ENCODE assay signal across 37 cellular contexts in the genomic region with DNA sequence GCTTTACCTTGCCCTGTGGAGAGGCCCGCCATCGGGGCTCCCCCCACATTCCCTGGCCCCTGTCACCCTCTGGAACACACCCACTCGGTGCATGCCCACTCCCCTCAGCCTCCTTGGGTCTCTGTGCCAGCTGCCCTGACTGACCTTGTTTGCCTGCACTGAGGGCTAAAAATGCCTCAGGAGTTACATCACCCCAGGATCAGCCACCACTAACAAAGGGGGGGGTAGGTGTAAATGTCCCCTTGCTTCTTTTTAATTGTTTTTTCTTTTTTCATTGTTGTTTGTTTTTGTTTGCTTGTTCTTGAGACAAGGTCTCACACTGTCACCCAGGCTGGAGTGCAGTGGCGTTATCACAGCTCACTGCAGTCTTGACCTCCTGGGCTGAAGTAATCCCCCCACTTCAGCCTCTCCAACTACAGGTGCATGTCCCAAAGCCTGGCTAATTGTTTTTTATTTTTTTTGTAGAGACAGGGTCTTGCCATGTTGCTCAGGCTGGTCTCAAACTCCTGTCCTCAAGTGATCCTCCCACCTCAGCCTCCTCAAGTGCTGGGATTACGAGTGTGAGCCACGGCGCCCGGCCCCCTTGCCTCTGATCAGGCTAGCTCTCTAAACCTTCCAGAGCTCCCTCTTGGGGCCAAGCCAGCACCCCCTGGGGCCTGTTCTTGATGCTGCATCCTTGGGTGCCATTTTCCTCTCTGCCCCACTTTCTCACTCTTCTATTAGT.
"Had no signal": no experiment of that assay in that cellular context is flagged by ENCODE, and none has a peak within 500 bp of the region (broad histone marks: within the 10 kb centered on the region; RNA-seq: fewer than 3 reads in every experiment).

No MANE protein-coding gene starts in this region.

- H3K9ac ChIP-seq: KMS-11 had no signal

- H3K4me1 ChIP-seq: adrenal gland, body of pancreas, breast epithelium, Peyer's patch had no signal

- H3K4me2 ChIP-seq: KMS-11 had no signal

- H3K36me3 ChIP-seq: adrenal gland, breast epithelium, Peyer's patch had no signal

- H3K4me3 ChIP-seq: adrenal gland, body of pancreas, breast epithelium, Peyer's patch had no signal

- DNase-seq: activated B cell treated with CpG ODN at 0.5 μM for 24 hours; activated CD4-positive, alpha-beta memory T cell treated with anti-CD3 and anti-CD28 coated beads for 36 hours; activated CD4-positive, alpha-beta T cell treated with anti-CD3 and anti-CD28 coated beads for 4 hours; activated CD4-positive, alpha-beta T cell treated with anti-CD3 and anti-CD28 coated beads, Interleukin-2, amount 50 U/mL, for 1 hour; activated CD4-positive, CD25-positive, alpha-beta regulatory T cell treated with anti-CD3 and anti-CD28 coated beads, Interleukin-2, amount 50 U/mL, for 72 hours; activated CD8-positive, alpha-beta memory T cell treated with anti-CD3 and anti-CD28 coated beads, Interleukin-2, amount 50 U/mL, for 4 hours; activated gamma-delta T cell treated with Interleukin-2 at 50 U/mL for 16 hours; activated naive CD4-positive, alpha-beta T cell treated with anti-CD3 and anti-CD28 coated beads for 36 hours; activated T-cell treated with anti-CD3 and anti-CD28 coated beads for 4 hours; activated T-cell treated with anti-CD3 and anti-CD28 coated beads, Interleukin-2, amount 50 U/mL, for 4 hours; adrenal gland; body of pancreas; caudate nucleus; MM.1S; MV-4-11; NCI-H1092 treated with DMSO at 0.1 percent for 48 hours; NCI-H1417; NCI-H146; NCI-H187; NCI-H2029 treated with DMSO at 0.1 percent for 48 hours; NCI-H2107; NCI-H2171; NCI-H510A; NCI-H748 treated with DMSO at 0.1 percent for 48 hours; NK-92 treated with Interleukin-12 subunit alpha and Interleukin-12 subunit beta, amount 100 ng/mL, for 24 hours; PC-3; Peyer's patch; RPMI8226; SW 1271; T-helper 1 cell; T-helper 2 cell; T-helper 9 cell had no signal

- ATAC-seq: activated naive CD4-positive, alpha-beta T cell treated with anti-CD3 and anti-CD28 coated beads, Interleukin-2, amount 50 U/mL, for 72 hours; activated T-cell treated with anti-CD3 and anti-CD28 coated beads, Interleukin-2, amount 50 U/mL, for 4 hours; body of pancreas; PC-3 had no signal

- FAIRE-seq: astrocyte had no signal

- H3K27ac ChIP-seq: adrenal gland, body of pancreas, breast epithelium, KMS-11, Peyer's patch, VCaP had no signal

- H3K27me3 ChIP-seq: adrenal gland, body of pancreas, Peyer's patch had no signal

- H3K9me3 ChIP-seq: adrenal gland, body of pancreas, breast epithelium had no signal
